In genomic region chr1:94416901-94417701, GRCh38 we compare ENCODE assay signal across 8 cellular contexts. TPM values are rescaled to one million over a fixed set of nuclear protein-coding genes. Genes with fewer than 3 reads are reported as not detected.
DNase-seq lines count a peak whose midpoint lies in the region; ATAC-seq and TF ChIP-seq lines count a peak whose summit lies in the region.

No MANE protein-coding gene starts in this region.

- H3K36me3 ChIP-seq in CD8-positive, alpha-beta memory T cell (ENCODE audit: insufficient read depth, low read length), result no peaks in the 10 kb centered on the region
- H3K36me3 ChIP-seq in left lung (no peaks in the 10 kb centered on the region), urinary bladder (ENCODE audit: insufficient read depth) (no peaks in the 10 kb centered on the region)

- ATAC-seq in left lung (peak; percentile 48), HG03280 (IDR thresholded peaks at IDR 0.05; ENCODE audit: unreplicated experiment) (no peak), HG02642 (IDR thresholded peaks at IDR 0.05; ENCODE audit: poor library complexity, unreplicated experiment) (no peak)

- no peaks in the 10 kb centered on the region for H3K9me3 Mint-ChIP-seq in CD8-positive, alpha-beta memory T cell

- peaks cover 31% of the 10 kb centered on the region for H3K4me1 ChIP-seq in CD8-positive, alpha-beta memory T cell (ENCODE audit: insufficient read depth, low read length)
- H3K4me1 ChIP-seq in left lung (peaks cover 0 to 44% of the 10 kb centered on the region in 2 donors), urinary bladder (ENCODE audit: insufficient read depth) (peaks cover 2% of the 10 kb centered on the region)

- peaks cover 22 to 33% (median 29%) of the 10 kb centered on the region in 3 donors for H3K4me1 Mint-ChIP-seq in CD8-positive, alpha-beta memory T cell

- peaks cover 1 to 6% of the 10 kb centered on the region in 2 donors for H3K27me3 Mint-ChIP-seq in CD8-positive, alpha-beta memory T cell

- intact Hi-C loops in left lung (cut with DNase I), result no loop called here

- no peak for TF ChIP-seq CTCF in NB4 (IDR thresholded peaks at IDR 0.05; ENCODE audit: low read depth, low read length)
- TF ChIP-seq CTCF in left lung (IDR thresholded peaks at IDR 0.05), result no peak

- no peak overlapping the region for H3K4me3 Mint-ChIP-seq in CD8-positive, alpha-beta memory T cell

- no peak overlapping the region for H3K27ac Mint-ChIP-seq in CD8-positive, alpha-beta memory T cell

- H3K36me3 Mint-ChIP-seq in CD8-positive, alpha-beta memory T cell, result peaks cover 0 to 5% (median 0%) of the 10 kb centered on the region in 3 donors

- no peaks in the 10 kb centered on the region for H3K9me3 ChIP-seq in CD8-positive, alpha-beta memory T cell (ENCODE audit: low read length)
- H3K9me3 ChIP-seq in left lung, result no peaks in the 10 kb centered on the region

- peak in 1 of 5 donors; percentile 2 for DNase-seq in CD8-positive, alpha-beta memory T cell
- DNase-seq in NB4 (ENCODE audit: low read depth), result peak; percentile 40
- DNase-seq in caudate nucleus (lab: John Stamatoyannopoulos, UW), result peak in 43 of 61 donors; percentile 1 to 84 (median 41)
- DNase-seq in left lung, result no peak
- DNase-seq in activated CD8-positive, alpha-beta memory T cell treated with anti-CD3 and anti-CD28 coated beads, Interleukin-2, amount 50 U/mL, for 48 hours, result no peak

- CTCF ChIA-PET in CD8-positive, alpha-beta memory T cell (lab: Charles Lee), result interaction anchor here (1.0 kb wide), 1 partner anchor 572 kb away, joined by 3 read pairs; no protein-coding TSS in a partner anchor

- peak overlapping the region; percentile 62 for H3K27ac ChIP-seq in CD8-positive, alpha-beta memory T cell (ENCODE audit: low read depth, low read length)
- H3K27ac ChIP-seq in caudate nucleus (ENCODE audit: low read depth, low read length) (peak overlapping the region; percentile 96), left lung (peak overlapping the region; percentile 92), urinary bladder (ENCODE audit: low read depth) (peak overlapping the region; percentile 43)

- POLR2A ChIA-PET in CD8-positive, alpha-beta memory T cell (lab: Charles Lee), result interaction anchor here (0.9 to 1.0 kb wide), 2 partner anchors 571 to 1585 kb away, joined by 3 read pairs; partner anchors contain the start of gene RPL5

- TF ChIP-seq POLR2A in NB4 (IDR thresholded peaks at IDR 0.05; ENCODE audit: extremely low read depth, insufficient read length), result no peak

- peak overlapping the region; percentile 50 for H3K4me3 ChIP-seq in CD8-positive, alpha-beta memory T cell (ENCODE audit: low read length)
- H3K4me3 ChIP-seq in NB4 (ENCODE audit: low read depth, low read length) (peak overlapping the region; percentile 66), left lung (peak overlapping the region; percentile 33 to 94), urinary bladder (ENCODE audit: low read depth, low read length) (peak overlapping the region; percentile 87)

- WGBS in urinary bladder, result 26% methylated on average over 14 of the region's 14 CpGs

- H3K27me3 ChIP-seq in CD8-positive, alpha-beta memory T cell (ENCODE audit: insufficient read depth, low read length, poor library complexity, severe bottlenecking), result no peaks in the 10 kb centered on the region
- H3K27me3 ChIP-seq in left lung, result no peaks in the 10 kb centered on the region

RNA-seq across cellular contexts. Expression of gene ABCD3, which starts 1.1 kb away (rescaled TPM):
- total RNA-seq in CD8-positive, alpha-beta memory T cell, result 10 to 100 TPM; 36.7 to 38.8 TPM
- polyA plus RNA-seq in CD8-positive, alpha-beta memory T cell, result 28.3 TPM
- total RNA-seq in left lung (10 to 100 TPM; 58.7 to 66.1 TPM), urinary bladder (81.9 TPM)
- polyA plus RNA-seq in urinary bladder, result 24.7 TPM

Comparison
In these comparisons a context has a peak if more than half of its experiments do, and no peak if none do; other contexts are left out.
1. DNase-seq: peak in NB4 (single experiment) and caudate nucleus (43 of 61); none in left lung (0 of 2) and activated CD8-positive, alpha-beta memory T cell treated with anti-CD3 and anti-CD28 coated beads, Interleukin-2, amount 50 U/mL, for 48 hours (single experiment).
2. H3K27ac ChIP-seq: peak in every context shown above with its lines; median percentile 96 in caudate nucleus; 92 in left lung; 62 in CD8-positive, alpha-beta memory T cell; 43 in urinary bladder.
3. Peak in every context shown above with its lines, with median percentiles within 50 percentile points of each other: H3K4me3 ChIP-seq.